Comparison of ENCODE assay signal across 14 cellular contexts in the genomic region with DNA sequence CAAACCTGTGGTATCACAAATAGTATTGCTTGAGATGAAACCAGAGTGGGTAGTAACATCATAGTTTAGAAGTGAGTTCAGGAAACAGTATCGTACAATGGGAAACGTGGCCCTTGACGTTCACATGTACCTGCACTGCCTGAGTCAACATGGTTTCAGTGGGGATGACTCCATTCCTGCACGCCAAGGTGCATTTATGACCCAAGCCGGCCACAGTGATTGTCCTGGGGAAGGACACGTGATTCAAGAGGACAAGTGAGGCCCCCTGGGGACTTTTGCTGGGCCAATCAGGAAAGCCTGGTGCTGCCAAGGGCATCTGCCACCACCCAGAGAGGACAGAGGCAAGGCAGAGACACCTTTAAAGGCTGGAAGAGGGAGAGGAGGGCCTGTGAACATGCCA.
DNase-seq lines count a peak whose midpoint lies in the region; ATAC-seq and FAIRE-seq lines count a peak whose summit lies in the region.
"Had no signal": no experiment of that assay in that cellular context is flagged by ENCODE, and none has a peak within 500 bp of the region (broad histone marks: within the 10 kb centered on the region; RNA-seq: fewer than 3 reads in every experiment).

No MANE protein-coding gene starts in this region.

- CTCF ChIA-PET in activated naive CD4-positive, alpha-beta T cell treated with anti-CD3 and anti-CD28 coated beads, Interleukin-2, amount 10 ng/mL, durations not matched to agents 7 days and 5 days (lab: Charles Lee) = no interaction called here

- peak; percentile 30 for DNase-seq in activated CD4-positive, alpha-beta T cell treated with anti-CD3 and anti-CD28 coated beads for 48 hours
- no peak for DNase-seq in activated CD4-positive, alpha-beta T cell treated with anti-CD3 and anti-CD28 coated beads, Interleukin-2, amount 10 ng/mL, durations not matched to agents 24 days and 14 days
- no peak for DNase-seq in activated naive CD4-positive, alpha-beta T cell treated with anti-CD3 and anti-CD28 coated beads, Interleukin-2, amount 50 U/mL, for 72 hours (ENCODE audit: low spot score in 2 of 2)
- DNase-seq in activated naive CD4-positive, alpha-beta T cell treated with anti-CD3 and anti-CD28 coated beads, Interleukin-2, amount 10 ng/mL, durations not matched to agents 7 days and 5 days = no peak
- DNase-seq in SW480 (ENCODE audit: low spot score) = peak; percentile 72
- DNase-seq in urothelium cell line (ENCODE audit: low spot score) = no peak
- DNase-seq: 8988T; ACHN; CD4-positive, CD25-positive, alpha-beta regulatory T cell; DMS53; GF-D8; GOT3 had no signal

- H3K36me3 Mint-ChIP-seq in activated CD4-positive, alpha-beta T cell treated with anti-CD3 and anti-CD28 coated beads, Interleukin-2, amount 10 ng/mL, durations not matched to agents 24 days and 14 days (ENCODE audit: low read depth) = no peaks in the 10 kb centered on the region
- H3K36me3 Mint-ChIP-seq in activated naive CD4-positive, alpha-beta T cell treated with anti-CD3 and anti-CD28 coated beads, Interleukin-2, amount 50 U/mL, for 72 hours = no peaks in the 10 kb centered on the region
- no peaks in the 10 kb centered on the region for H3K36me3 Mint-ChIP-seq in activated naive CD4-positive, alpha-beta T cell treated with anti-CD3 and anti-CD28 coated beads, Interleukin-2, amount 10 ng/mL, durations not matched to agents 7 days and 5 days
- H3K36me3 Mint-ChIP-seq: CD4-positive, CD25-positive, alpha-beta regulatory T cell had no signal

- ATAC-seq in activated naive CD4-positive, alpha-beta T cell treated with anti-CD3 and anti-CD28 coated beads, Interleukin-2, amount 50 U/mL, for 72 hours = peak; percentile 81 to 83
- ATAC-seq in HG03342 (IDR thresholded peaks at IDR 0.05; ENCODE audit: unreplicated experiment) = no peak

- peaks cover 4% of the 10 kb centered on the region for H3K4me1 Mint-ChIP-seq in activated CD4-positive, alpha-beta T cell treated with anti-CD3 and anti-CD28 coated beads, Interleukin-2, amount 10 ng/mL, durations not matched to agents 24 days and 14 days
- H3K4me1 Mint-ChIP-seq in activated naive CD4-positive, alpha-beta T cell treated with anti-CD3 and anti-CD28 coated beads, Interleukin-2, amount 10 ng/mL, durations not matched to agents 7 days and 5 days = no peaks in the 10 kb centered on the region
- H3K4me1 Mint-ChIP-seq: CD4-positive, CD25-positive, alpha-beta regulatory T cell had no signal

- H3K27ac Mint-ChIP-seq in activated CD4-positive, alpha-beta T cell treated with anti-CD3 and anti-CD28 coated beads, Interleukin-2, amount 10 ng/mL, durations not matched to agents 24 days and 14 days = no peak overlapping the region
- H3K27ac Mint-ChIP-seq in activated naive CD4-positive, alpha-beta T cell treated with anti-CD3 and anti-CD28 coated beads, Interleukin-2, amount 50 U/mL, for 72 hours = no peak overlapping the region
- H3K27ac Mint-ChIP-seq in activated naive CD4-positive, alpha-beta T cell treated with anti-CD3 and anti-CD28 coated beads, Interleukin-2, amount 10 ng/mL, durations not matched to agents 7 days and 5 days = no peak overlapping the region
- H3K27ac Mint-ChIP-seq: CD4-positive, CD25-positive, alpha-beta regulatory T cell had no signal

- no peaks in the 10 kb centered on the region for H3K9me3 Mint-ChIP-seq in activated CD4-positive, alpha-beta T cell treated with anti-CD3 and anti-CD28 coated beads, Interleukin-2, amount 10 ng/mL, durations not matched to agents 24 days and 14 days
- no peaks in the 10 kb centered on the region for H3K9me3 Mint-ChIP-seq in activated naive CD4-positive, alpha-beta T cell treated with anti-CD3 and anti-CD28 coated beads, Interleukin-2, amount 50 U/mL, for 72 hours
- H3K9me3 Mint-ChIP-seq in activated naive CD4-positive, alpha-beta T cell treated with anti-CD3 and anti-CD28 coated beads, Interleukin-2, amount 10 ng/mL, durations not matched to agents 7 days and 5 days = no peaks in the 10 kb centered on the region

- intact Hi-C loops in activated CD4-positive, alpha-beta T cell treated with anti-CD3 and anti-CD28 coated beads, Interleukin-2, amount 10 ng/mL, durations not matched to agents 24 days and 14 days (cut with micrococcal nuclease) = no loop called here

- peak; percentile 46 for FAIRE-seq in urothelium cell line (lab: Jason Lieb, UNC)
- FAIRE-seq: GM19239 had no signal

- peaks cover 23% of the 10 kb centered on the region for H3K27me3 Mint-ChIP-seq in activated CD4-positive, alpha-beta T cell treated with anti-CD3 and anti-CD28 coated beads, Interleukin-2, amount 10 ng/mL, durations not matched to agents 24 days and 14 days
- peaks cover 45% of the 10 kb centered on the region for H3K27me3 Mint-ChIP-seq in activated naive CD4-positive, alpha-beta T cell treated with anti-CD3 and anti-CD28 coated beads, Interleukin-2, amount 10 ng/mL, durations not matched to agents 7 days and 5 days

- H3K4me3 Mint-ChIP-seq in activated CD4-positive, alpha-beta T cell treated with anti-CD3 and anti-CD28 coated beads, Interleukin-2, amount 10 ng/mL, durations not matched to agents 24 days and 14 days = no peak overlapping the region
- no peak overlapping the region for H3K4me3 Mint-ChIP-seq in activated naive CD4-positive, alpha-beta T cell treated with anti-CD3 and anti-CD28 coated beads, Interleukin-2, amount 10 ng/mL, durations not matched to agents 7 days and 5 days
- H3K4me3 Mint-ChIP-seq: CD4-positive, CD25-positive, alpha-beta regulatory T cell had no signal

Comparison
In these comparisons a context has a peak if more than half of its experiments do, and no peak if none do; other contexts are left out.
1. DNase-seq: peak in activated CD4-positive, alpha-beta T cell treated with anti-CD3 and anti-CD28 coated beads for 48 hours (single experiment) and SW480 (single experiment); none in activated CD4-positive, alpha-beta T cell treated with anti-CD3 and anti-CD28 coated beads, Interleukin-2, amount 10 ng/mL, durations not matched to agents 24 days and 14 days (single experiment), activated naive CD4-positive, alpha-beta T cell treated with anti-CD3 and anti-CD28 coated beads, Interleukin-2, amount 50 U/mL, for 72 hours (0 of 2), activated naive CD4-positive, alpha-beta T cell treated with anti-CD3 and anti-CD28 coated beads, Interleukin-2, amount 10 ng/mL, durations not matched to agents 7 days and 5 days (single experiment) and urothelium cell line (single experiment).